Comparison of ENCODE assay signal across 21 cellular contexts in genomic region chr4:183286590-183287308, GRCh38. TPM values are rescaled to one million over a fixed set of nuclear protein-coding genes. Genes with fewer than 3 reads are reported as not detected.
DNase-seq lines count a peak whose midpoint lies in the region; ATAC-seq and TF ChIP-seq lines count a peak whose summit lies in the region.
"Had no signal": no experiment of that assay in that cellular context is flagged by ENCODE, and none has a peak within 500 bp of the region (broad histone marks: within the 10 kb centered on the region; RNA-seq: fewer than 3 reads in every experiment).

No MANE protein-coding gene starts in this region.

- H3K79me2 ChIP-seq in mammary epithelial cell (ENCODE audit: insufficient read depth, low read length): no peaks in the 10 kb centered on the region

- H3K4me3 ChIP-seq in Peyer's patch (no peak overlapping the region), mammary epithelial cell (replicated peaks in 1 of 3; ENCODE audit: insufficient read depth in 1 of 3, low read depth in 2 of 3, low read length in 3 of 3) (no peak overlapping the region)

- dilution Hi-C loops in mammary epithelial cell (cut with HindIII; ENCODE audit: low sequenced_read_pairs): no loop called here

- BruUV-seq in mammary epithelial cell (replicated peaks; lab: Mats Ljungman, UMichigan): no TSS peak

- H3K4me3 Mint-ChIP-seq in activated CD8-positive, alpha-beta T cell treated with anti-CD3 and anti-CD28 coated beads, Interleukin-2, amount 10 ng/mL, durations not matched to agents 7 days and 5 days: no peak overlapping the region
- no peak overlapping the region for H3K4me3 Mint-ChIP-seq in activated CD8-positive, alpha-beta T cell treated with anti-CD3 and anti-CD28 coated beads for 36 hours

- no peaks in the 10 kb centered on the region for H3K4me1 Mint-ChIP-seq in activated CD8-positive, alpha-beta T cell treated with anti-CD3 and anti-CD28 coated beads, Interleukin-2, amount 10 ng/mL, durations not matched to agents 7 days and 5 days (ENCODE audit: low read depth)
- H3K4me1 Mint-ChIP-seq in activated CD8-positive, alpha-beta T cell treated with anti-CD3 and anti-CD28 coated beads for 36 hours (ENCODE audit: low read depth): no peaks in the 10 kb centered on the region

- POLR2A ChIA-PET in activated CD8-positive, alpha-beta T cell treated with anti-CD3 and anti-CD28 coated beads, Interleukin-2, amount 10 ng/mL, durations not matched to agents 7 days and 5 days (lab: Charles Lee): no interaction called here
- POLR2A ChIA-PET in activated CD8-positive, alpha-beta T cell treated with anti-CD3 and anti-CD28 coated beads for 36 hours (lab: Charles Lee): interaction anchor here (0.6 kb wide), 1 partner anchor 1582 kb away, joined by 3 read pairs; no protein-coding TSS in a partner anchor

- peak overlapping the region; percentile 13 for H3K27ac Mint-ChIP-seq in activated CD8-positive, alpha-beta T cell treated with anti-CD3 and anti-CD28 coated beads, Interleukin-2, amount 10 ng/mL, durations not matched to agents 7 days and 5 days
- H3K27ac Mint-ChIP-seq in activated CD8-positive, alpha-beta T cell treated with anti-CD3 and anti-CD28 coated beads for 36 hours: no peak overlapping the region

- H3K36me3 Mint-ChIP-seq in activated CD8-positive, alpha-beta T cell treated with anti-CD3 and anti-CD28 coated beads, Interleukin-2, amount 10 ng/mL, durations not matched to agents 7 days and 5 days (ENCODE audit: low read depth): no peaks in the 10 kb centered on the region
- no peaks in the 10 kb centered on the region for H3K36me3 Mint-ChIP-seq in activated CD8-positive, alpha-beta T cell treated with anti-CD3 and anti-CD28 coated beads for 36 hours (ENCODE audit: low read depth)

- no peak overlapping the region for H2AFZ ChIP-seq in mammary epithelial cell (ENCODE audit: low read depth, low read length)

- H3K27me3 ChIP-seq in Peyer's patch (no peaks in the 10 kb centered on the region), mammary epithelial cell (ENCODE audit: insufficient read depth, low read length) (no peaks in the 10 kb centered on the region)
- H3K27me3 ChIP-seq: neutrophil had no signal

- CTCF ChIA-PET in activated CD8-positive, alpha-beta T cell treated with anti-CD3 and anti-CD28 coated beads, Interleukin-2, amount 10 ng/mL, durations not matched to agents 7 days and 5 days (lab: Charles Lee): no interaction called here
- CTCF ChIA-PET in activated CD8-positive, alpha-beta T cell treated with anti-CD3 and anti-CD28 coated beads for 36 hours (lab: Charles Lee): no interaction called here
- CTCF ChIA-PET in mammary epithelial cell (lab: Charles Lee; ENCODE audit: low non-redundant PET): no interaction called here

- DNase-seq in activated CD8-positive, alpha-beta T cell treated with anti-CD3 and anti-CD28 coated beads, Interleukin-2, amount 10 ng/mL, durations not matched to agents 7 days and 5 days: no peak
- no peak for DNase-seq in activated CD8-positive, alpha-beta T cell treated with anti-CD3 and anti-CD28 coated beads for 36 hours
- no peak for DNase-seq in Peyer's patch
- DNase-seq in mammary epithelial cell: no peak
- no peak for DNase-seq in DMS 273 (lab: John Stamatoyannopoulos, UW; ENCODE audit: unreplicated experiment)
- DNase-seq in NCI-H1092 treated with DMSO at 0.1 percent for 48 hours (lab: John Stamatoyannopoulos, UW): no peak
- DNase-seq: activated naive CD4-positive, alpha-beta T cell; C1 segment of cervical spinal cord; Kasumi-1; NCI-H1436; NCI-H2227 treated with DMSO at 0.1 percent for 48 hours; Right ventricle myocardium superior had no signal

- TF ChIP-seq CTCF in activated CD8-positive, alpha-beta T cell treated with anti-CD3 and anti-CD28 coated beads for 36 hours (IDR thresholded peaks at IDR 0.05): no peak
- no peak for TF ChIP-seq CTCF in Peyer's patch (IDR thresholded peaks at IDR 0.05)
- no peak for TF ChIP-seq CTCF in mammary epithelial cell (conservative IDR thresholded peaks at IDR 0.05 in 1 of 2, IDR thresholded peaks at IDR 0.05 in 1 of 2; ENCODE audit: extremely low read depth in 1 of 2, insufficient read depth in 1 of 2, low read depth in 1 of 2, low read length in 2 of 2)

- intact Hi-C loops in activated CD8-positive, alpha-beta T cell treated with anti-CD3 and anti-CD28 coated beads for 36 hours (cut with micrococcal nuclease): no loop called here
- intact Hi-C loops in mammary epithelial cell (cut with micrococcal nuclease): no loop called here

- no peak for TF ChIP-seq POLR2A in Peyer's patch (IDR thresholded peaks at IDR 0.05)

- in situ Hi-C loops in mammary epithelial cell (cut with MboI; ENCODE audit: low sequenced_read_pairs in 2 of 2): no loop called here

- no peaks in the 10 kb centered on the region for H3K9me3 Mint-ChIP-seq in activated CD8-positive, alpha-beta T cell treated with anti-CD3 and anti-CD28 coated beads, Interleukin-2, amount 10 ng/mL, durations not matched to agents 7 days and 5 days (ENCODE audit: insufficient read depth)
- no peaks in the 10 kb centered on the region for H3K9me3 Mint-ChIP-seq in activated CD8-positive, alpha-beta T cell treated with anti-CD3 and anti-CD28 coated beads for 36 hours

- no peaks in the 10 kb centered on the region for H3K9me3 ChIP-seq in Peyer's patch
- no peaks in the 10 kb centered on the region for H3K9me3 ChIP-seq in mammary epithelial cell (replicated peaks; ENCODE audit: insufficient read depth, low read length)
- H3K9me3 ChIP-seq: neutrophil had no signal

- no peak overlapping the region for H3K27ac ChIP-seq in Peyer's patch
- no peak overlapping the region for H3K27ac ChIP-seq in mammary epithelial cell (ENCODE audit: insufficient read depth, low read depth, low read length)
- H3K27ac ChIP-seq: 22Rv1, neutrophil had no signal

- peaks cover 2% of the 10 kb centered on the region for H3K27me3 Mint-ChIP-seq in activated CD8-positive, alpha-beta T cell treated with anti-CD3 and anti-CD28 coated beads, Interleukin-2, amount 10 ng/mL, durations not matched to agents 7 days and 5 days (ENCODE audit: low read depth)
- peaks cover 3% of the 10 kb centered on the region for H3K27me3 Mint-ChIP-seq in activated CD8-positive, alpha-beta T cell treated with anti-CD3 and anti-CD28 coated beads for 36 hours

- H3K36me3 ChIP-seq in Peyer's patch (peaks cover 0 to 5% (median 0%) of the 10 kb centered on the region in 3 donors), mammary epithelial cell (ENCODE audit: insufficient read depth, low read length) (peaks cover 17% of the 10 kb centered on the region)
- H3K36me3 ChIP-seq: neutrophil had no signal

- no peak overlapping the region for H3K9ac ChIP-seq in mammary epithelial cell (ENCODE audit: insufficient read depth, low read length)

- WGBS in mammary epithelial cell (ENCODE audit: low coverage, missing lambda C conversion rate): 92% methylated on average over 11 of the region's 11 CpGs

- H3K4me2 ChIP-seq in mammary epithelial cell (ENCODE audit: insufficient read depth, low read depth, low read length): no peak overlapping the region

- H3K4me1 ChIP-seq in Peyer's patch (peaks cover 0 to 3% (median 0%) of the 10 kb centered on the region in 4 donors), mammary epithelial cell (ENCODE audit: insufficient read depth, low read length) (no peaks in the 10 kb centered on the region)

- no peak for ATAC-seq in activated CD8-positive, alpha-beta T cell treated with anti-CD3 and anti-CD28 coated beads, Interleukin-2, amount 10 ng/mL, durations not matched to agents 7 days and 5 days
- ATAC-seq in activated CD8-positive, alpha-beta T cell treated with anti-CD3 and anti-CD28 coated beads for 36 hours: no peak
- ATAC-seq in HG02759 (IDR thresholded peaks at IDR 0.05; ENCODE audit: unreplicated experiment): peak; percentile 35
- peak; percentile 31 for ATAC-seq in HG03571 (IDR thresholded peaks at IDR 0.05; ENCODE audit: unreplicated experiment)
- ATAC-seq: activated CD4-positive, CD25-positive, alpha-beta regulatory T cell treated with anti-CD3 and anti-CD28 coated beads, Interleukin-2, amount 50 U/mL, for 24 hours; sciatic nerve had no signal

- no peaks in the 10 kb centered on the region for H4K20me1 ChIP-seq in mammary epithelial cell (ENCODE audit: insufficient read depth, low read length)

RNA-seq across cellular contexts. Expression of gene CLDN22, which starts 33.3 kb away (rescaled TPM):
- not detected for total RNA-seq in activated CD8-positive, alpha-beta T cell treated with anti-CD3 and anti-CD28 coated beads, Interleukin-2, amount 10 ng/mL, durations not matched to agents 7 days and 5 days
- not detected for total RNA-seq in activated CD8-positive, alpha-beta T cell treated with anti-CD3 and anti-CD28 coated beads for 36 hours
- total RNA-seq in Peyer's patch: not detected
- total RNA-seq in mammary epithelial cell: not detected
- not detected for polyA plus RNA-seq in mammary epithelial cell
- polyA minus RNA-seq in mammary epithelial cell: not detected
- total RNA-seq: Right ventricle myocardium superior; sciatic nerve; T-helper 2 cell treated with Interferon-gamma antibody and Interleukin-4, amounts not matched to agents 100 ng/mL and 5 ng/mL, for 36 hours; temporal lobe had no signal

RNA-seq across cellular contexts. Expression of gene CLDN24, which starts 35.5 kb away (rescaled TPM):
- total RNA-seq in activated CD8-positive, alpha-beta T cell treated with anti-CD3 and anti-CD28 coated beads, Interleukin-2, amount 10 ng/mL, durations not matched to agents 7 days and 5 days: not detected
- not detected for total RNA-seq in activated CD8-positive, alpha-beta T cell treated with anti-CD3 and anti-CD28 coated beads for 36 hours
- total RNA-seq in Peyer's patch (not detected), mammary epithelial cell (not detected)
- not detected for polyA plus RNA-seq in mammary epithelial cell
- polyA minus RNA-seq in mammary epithelial cell: not detected
- total RNA-seq: Right ventricle myocardium superior; sciatic nerve; T-helper 2 cell treated with Interferon-gamma antibody and Interleukin-4, amounts not matched to agents 100 ng/mL and 5 ng/mL, for 36 hours; temporal lobe had no signal
- polyA plus RNA-seq: esophagus had no signal

Comparison
In these comparisons a context has a peak if more than half of its experiments do, and no peak if none do; other contexts are left out.
1. ATAC-seq: peak in HG02759 (single experiment) and HG03571 (single experiment); none in activated CD8-positive, alpha-beta T cell treated with anti-CD3 and anti-CD28 coated beads, Interleukin-2, amount 10 ng/mL, durations not matched to agents 7 days and 5 days (single experiment) and activated CD8-positive, alpha-beta T cell treated with anti-CD3 and anti-CD28 coated beads for 36 hours (single experiment).